ENCODE assay signal across 3 cellular contexts in the genomic region with DNA sequence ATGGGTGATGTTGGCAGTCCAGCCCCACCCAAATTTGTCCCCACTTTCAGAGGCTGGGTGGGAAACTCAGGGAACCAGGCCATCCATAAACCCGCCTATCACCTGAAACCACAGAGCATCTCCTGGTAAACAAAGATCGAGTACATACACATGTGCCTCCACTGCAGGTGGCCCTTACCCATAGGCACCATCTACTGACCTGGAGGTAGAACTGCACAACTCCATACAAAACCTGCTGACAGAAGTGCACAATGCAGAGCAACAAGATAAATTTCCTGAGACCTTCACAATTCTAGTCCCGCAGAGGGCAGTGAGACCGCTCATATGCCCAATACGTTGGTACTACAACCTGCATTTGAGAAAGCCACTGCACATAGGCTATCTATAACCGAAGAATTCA.
A peak's percentile ranks its signal among the peaks of the same experiment; 100 is the strongest.
TF ChIP-seq lines count a peak whose summit lies in the region.

No MANE protein-coding gene starts in this region.

TF ChIP-seq in SK-N-SH, 30 proteins besides CTCF, POLR2A, EP300 and RAD21:
- TF ChIP-seq, protein P1, sequence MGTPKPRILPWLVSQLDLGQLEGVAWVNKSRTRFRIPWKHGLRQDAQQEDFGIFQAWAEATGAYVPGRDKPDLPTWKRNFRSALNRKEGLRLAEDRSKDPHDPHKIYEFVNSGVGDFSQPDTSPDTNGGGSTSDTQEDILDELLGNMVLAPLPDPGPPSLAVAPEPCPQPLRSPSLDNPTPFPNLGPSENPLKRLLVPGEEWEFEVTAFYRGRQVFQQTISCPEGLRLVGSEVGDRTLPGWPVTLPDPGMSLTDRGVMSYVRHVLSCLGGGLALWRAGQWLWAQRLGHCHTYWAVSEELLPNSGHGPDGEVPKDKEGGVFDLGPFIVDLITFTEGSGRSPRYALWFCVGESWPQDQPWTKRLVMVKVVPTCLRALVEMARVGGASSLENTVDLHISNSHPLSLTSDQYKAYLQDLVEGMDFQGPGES (IDR thresholded peaks at IDR 0.05; ENCODE audit: low read depth, low read length): no peak
- no peak for TF ChIP-seq FOSL2 (IDR thresholded peaks at IDR 0.05; ENCODE audit: borderline replicate concordance, low read depth)
- no peak for TF ChIP-seq YY1 (IDR thresholded peaks at IDR 0.05; ENCODE audit: low read depth)
- no peak for TF ChIP-seq NRF1 (IDR thresholded peaks at IDR 0.05; ENCODE audit: low read depth, low read length)
- no peak for TF ChIP-seq POLR2AphosphoS5 (IDR thresholded peaks at IDR 0.05; ENCODE audit: low read depth, low read length)
- no peak for TF ChIP-seq TAF1 (IDR thresholded peaks at IDR 0.05; ENCODE audit: borderline replicate concordance, low read depth, low read length)
- no peak for TF ChIP-seq JUND (IDR thresholded peaks at IDR 0.05)
- TF ChIP-seq ELF1 (IDR thresholded peaks at IDR 0.05): no peak
- no peak for TF ChIP-seq RCOR1 (IDR thresholded peaks at IDR 0.05; ENCODE audit: low read length)
- TF ChIP-seq RXRA (IDR thresholded peaks at IDR 0.05; ENCODE audit: borderline replicate concordance, low read depth): no peak
- TF ChIP-seq, protein P2, sequence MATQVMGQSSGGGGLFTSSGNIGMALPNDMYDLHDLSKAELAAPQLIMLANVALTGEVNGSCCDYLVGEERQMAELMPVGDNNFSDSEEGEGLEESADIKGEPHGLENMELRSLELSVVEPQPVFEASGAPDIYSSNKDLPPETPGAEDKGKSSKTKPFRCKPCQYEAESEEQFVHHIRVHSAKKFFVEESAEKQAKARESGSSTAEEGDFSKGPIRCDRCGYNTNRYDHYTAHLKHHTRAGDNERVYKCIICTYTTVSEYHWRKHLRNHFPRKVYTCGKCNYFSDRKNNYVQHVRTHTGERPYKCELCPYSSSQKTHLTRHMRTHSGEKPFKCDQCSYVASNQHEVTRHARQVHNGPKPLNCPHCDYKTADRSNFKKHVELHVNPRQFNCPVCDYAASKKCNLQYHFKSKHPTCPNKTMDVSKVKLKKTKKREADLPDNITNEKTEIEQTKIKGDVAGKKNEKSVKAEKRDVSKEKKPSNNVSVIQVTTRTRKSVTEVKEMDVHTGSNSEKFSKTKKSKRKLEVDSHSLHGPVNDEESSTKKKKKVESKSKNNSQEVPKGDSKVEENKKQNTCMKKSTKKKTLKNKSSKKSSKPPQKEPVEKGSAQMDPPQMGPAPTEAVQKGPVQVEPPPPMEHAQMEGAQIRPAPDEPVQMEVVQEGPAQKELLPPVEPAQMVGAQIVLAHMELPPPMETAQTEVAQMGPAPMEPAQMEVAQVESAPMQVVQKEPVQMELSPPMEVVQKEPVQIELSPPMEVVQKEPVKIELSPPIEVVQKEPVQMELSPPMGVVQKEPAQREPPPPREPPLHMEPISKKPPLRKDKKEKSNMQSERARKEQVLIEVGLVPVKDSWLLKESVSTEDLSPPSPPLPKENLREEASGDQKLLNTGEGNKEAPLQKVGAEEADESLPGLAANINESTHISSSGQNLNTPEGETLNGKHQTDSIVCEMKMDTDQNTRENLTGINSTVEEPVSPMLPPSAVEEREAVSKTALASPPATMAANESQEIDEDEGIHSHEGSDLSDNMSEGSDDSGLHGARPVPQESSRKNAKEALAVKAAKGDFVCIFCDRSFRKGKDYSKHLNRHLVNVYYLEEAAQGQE (IDR thresholded peaks at IDR 0.05; ENCODE audit: low read depth, low read length): no peak
- TF ChIP-seq MEF2A (IDR thresholded peaks at IDR 0.05; ENCODE audit: borderline replicate concordance, low read depth): no peak
- no peak for TF ChIP-seq NFIC (IDR thresholded peaks at IDR 0.05; ENCODE audit: borderline replicate concordance)
- no peak for TF ChIP-seq SMC3 (IDR thresholded peaks at IDR 0.05; ENCODE audit: low read depth, low read length)
- TF ChIP-seq FOXM1 (IDR thresholded peaks at IDR 0.05; ENCODE audit: low read depth): no peak
- TF ChIP-seq GATA2 (CRISPR knock-in tag; IDR thresholded peaks at IDR 0.05): no peak

TF ChIP-seq in SK-N-SH treated with all-trans-retinoic acid at 6 μM for 48 hours, 23 proteins besides CTCF, POLR2A, EP300 and RAD21 (continues in another document):
- TF ChIP-seq ZNF565 (CRISPR knock-in tag; conservative IDR thresholded peaks at IDR 0.05; ENCODE audit: low read depth) (no peak), OSR1 (CRISPR knock-in tag; IDR thresholded peaks at IDR 0.05) (no peak), ESRRG (CRISPR knock-in tag; IDR thresholded peaks at IDR 0.05) (no peak), TCF4 (CRISPR knock-in tag; IDR thresholded peaks at IDR 0.05; ENCODE audit: borderline replicate concordance) (no peak), BACH2 (CRISPR knock-in tag; IDR thresholded peaks at IDR 0.05; ENCODE audit: borderline replicate concordance) (no peak), ZNF8 (CRISPR knock-in tag; IDR thresholded peaks at IDR 0.05) (no peak)
- TF ChIP-seq, protein P3, sequence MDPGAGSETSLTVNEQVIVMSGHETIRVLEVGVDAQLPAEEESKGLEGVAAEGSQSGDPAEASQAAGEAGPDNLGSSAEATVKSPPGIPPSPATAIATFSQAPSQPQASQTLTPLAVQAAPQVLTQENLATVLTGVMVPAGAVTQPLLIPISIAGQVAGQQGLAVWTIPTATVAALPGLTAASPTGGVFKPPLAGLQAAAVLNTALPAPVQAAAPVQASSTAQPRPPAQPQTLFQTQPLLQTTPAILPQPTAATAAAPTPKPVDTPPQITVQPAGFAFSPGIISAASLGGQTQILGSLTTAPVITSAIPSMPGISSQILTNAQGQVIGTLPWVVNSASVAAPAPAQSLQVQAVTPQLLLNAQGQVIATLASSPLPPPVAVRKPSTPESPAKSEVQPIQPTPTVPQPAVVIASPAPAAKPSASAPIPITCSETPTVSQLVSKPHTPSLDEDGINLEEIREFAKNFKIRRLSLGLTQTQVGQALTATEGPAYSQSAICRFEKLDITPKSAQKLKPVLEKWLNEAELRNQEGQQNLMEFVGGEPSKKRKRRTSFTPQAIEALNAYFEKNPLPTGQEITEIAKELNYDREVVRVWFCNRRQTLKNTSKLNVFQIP (CRISPR knock-in tag; IDR thresholded peaks at IDR 0.05; ENCODE audit: borderline replicate concordance, low read depth): no peak
- TF ChIP-seq, protein P4, sequence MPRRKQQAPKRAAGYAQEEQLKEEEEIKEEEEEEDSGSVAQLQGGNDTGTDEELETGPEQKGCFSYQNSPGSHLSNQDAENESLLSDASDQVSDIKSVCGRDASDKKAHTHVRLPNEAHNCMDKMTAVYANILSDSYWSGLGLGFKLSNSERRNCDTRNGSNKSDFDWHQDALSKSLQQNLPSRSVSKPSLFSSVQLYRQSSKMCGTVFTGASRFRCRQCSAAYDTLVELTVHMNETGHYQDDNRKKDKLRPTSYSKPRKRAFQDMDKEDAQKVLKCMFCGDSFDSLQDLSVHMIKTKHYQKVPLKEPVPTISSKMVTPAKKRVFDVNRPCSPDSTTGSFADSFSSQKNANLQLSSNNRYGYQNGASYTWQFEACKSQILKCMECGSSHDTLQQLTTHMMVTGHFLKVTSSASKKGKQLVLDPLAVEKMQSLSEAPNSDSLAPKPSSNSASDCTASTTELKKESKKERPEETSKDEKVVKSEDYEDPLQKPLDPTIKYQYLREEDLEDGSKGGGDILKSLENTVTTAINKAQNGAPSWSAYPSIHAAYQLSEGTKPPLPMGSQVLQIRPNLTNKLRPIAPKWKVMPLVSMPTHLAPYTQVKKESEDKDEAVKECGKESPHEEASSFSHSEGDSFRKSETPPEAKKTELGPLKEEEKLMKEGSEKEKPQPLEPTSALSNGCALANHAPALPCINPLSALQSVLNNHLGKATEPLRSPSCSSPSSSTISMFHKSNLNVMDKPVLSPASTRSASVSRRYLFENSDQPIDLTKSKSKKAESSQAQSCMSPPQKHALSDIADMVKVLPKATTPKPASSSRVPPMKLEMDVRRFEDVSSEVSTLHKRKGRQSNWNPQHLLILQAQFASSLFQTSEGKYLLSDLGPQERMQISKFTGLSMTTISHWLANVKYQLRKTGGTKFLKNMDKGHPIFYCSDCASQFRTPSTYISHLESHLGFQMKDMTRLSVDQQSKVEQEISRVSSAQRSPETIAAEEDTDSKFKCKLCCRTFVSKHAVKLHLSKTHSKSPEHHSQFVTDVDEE (CRISPR knock-in tag; IDR thresholded peaks at IDR 0.05): no peak
- TF ChIP-seq, protein P5, sequence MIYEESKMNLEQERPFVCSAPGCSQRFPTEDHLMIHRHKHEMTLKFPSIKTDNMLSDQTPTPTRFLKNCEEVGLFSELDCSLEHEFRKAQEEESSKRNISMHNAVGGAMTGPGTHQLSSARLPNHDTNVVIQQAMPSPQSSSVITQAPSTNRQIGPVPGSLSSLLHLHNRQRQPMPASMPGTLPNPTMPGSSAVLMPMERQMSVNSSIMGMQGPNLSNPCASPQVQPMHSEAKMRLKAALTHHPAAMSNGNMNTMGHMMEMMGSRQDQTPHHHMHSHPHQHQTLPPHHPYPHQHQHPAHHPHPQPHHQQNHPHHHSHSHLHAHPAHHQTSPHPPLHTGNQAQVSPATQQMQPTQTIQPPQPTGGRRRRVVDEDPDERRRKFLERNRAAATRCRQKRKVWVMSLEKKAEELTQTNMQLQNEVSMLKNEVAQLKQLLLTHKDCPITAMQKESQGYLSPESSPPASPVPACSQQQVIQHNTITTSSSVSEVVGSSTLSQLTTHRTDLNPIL (CRISPR knock-in tag; IDR thresholded peaks at IDR 0.05; ENCODE audit: low read depth): no peak

TF ChIP-seq in H1, 55 proteins besides CTCF, POLR2A, EP300 and RAD21:
- TF ChIP-seq SIX5 (IDR thresholded peaks at IDR 0.05; ENCODE audit: low read depth, low read length): no peak
- TF ChIP-seq, protein P6, sequence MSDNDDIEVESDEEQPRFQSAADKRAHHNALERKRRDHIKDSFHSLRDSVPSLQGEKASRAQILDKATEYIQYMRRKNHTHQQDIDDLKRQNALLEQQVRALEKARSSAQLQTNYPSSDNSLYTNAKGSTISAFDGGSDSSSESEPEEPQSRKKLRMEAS (IDR thresholded peaks at IDR 0.05): peak; percentile 41; the same call in 1 of the 2 replicates
TF ChIP-seq in H1: peak in this region for 1.
